21 cellular contexts compared by ENCODE assay signal in the genomic region with DNA sequence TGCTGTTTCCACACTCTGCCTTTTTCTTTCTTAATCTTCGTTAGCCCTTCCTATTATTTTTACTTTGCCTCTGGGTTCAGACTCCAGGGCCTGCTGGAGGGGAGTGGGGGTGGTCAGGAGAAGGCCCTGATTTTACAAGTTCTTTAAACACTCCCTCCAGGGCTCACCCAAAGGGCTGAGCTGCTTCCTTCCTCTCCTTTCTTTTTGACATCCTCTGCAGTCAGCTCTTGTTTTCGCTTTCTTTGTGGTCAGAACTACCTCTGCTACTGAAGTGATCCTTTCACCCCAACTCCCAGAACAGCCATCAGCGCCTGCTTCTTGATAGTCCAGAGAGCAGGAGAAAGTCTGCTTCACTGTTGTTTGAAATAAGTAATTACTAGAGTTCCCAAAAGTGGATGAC.
DNase-seq lines count a peak whose midpoint lies in the region; ATAC-seq and TF ChIP-seq lines count a peak whose summit lies in the region.
"Had no signal": no experiment of that assay in that cellular context is flagged by ENCODE, and none has a peak within 500 bp of the region (broad histone marks: within the 10 kb centered on the region; RNA-seq: fewer than 3 reads in every experiment).

No MANE protein-coding gene starts in this region.

- H4K91ac ChIP-seq in H9 (ENCODE audit: insufficient read length, low read depth, low read length) = no peak overlapping the region

- H4K20me1 ChIP-seq in BLaER1 = no peaks in the 10 kb centered on the region
- no peaks in the 10 kb centered on the region for H4K20me1 ChIP-seq in H9 (ENCODE audit: control insufficient read depth, insufficient read depth, insufficient read length)
- H4K20me1 ChIP-seq in OCI-LY7 (ENCODE audit: insufficient read depth, low read length) = no peaks in the 10 kb centered on the region

- H3K9ac ChIP-seq in BLaER1 (no peak overlapping the region), H9 (ENCODE audit: extremely low read depth, insufficient read length, low read length) (no peak overlapping the region)

- H3K14ac ChIP-seq in H9 (ENCODE audit: insufficient read depth, low read length) = no peak overlapping the region; the same call in 1 of the 2 replicates

- no peaks in the 10 kb centered on the region for H3K9me3 Mint-ChIP-seq in H9
- H3K9me3 Mint-ChIP-seq: activated CD4-positive, alpha-beta T cell treated with anti-CD3 and anti-CD28 coated beads, Interleukin-2, amount 10 ng/mL, durations not matched to agents 7 days and 5 days had no signal

- no peak overlapping the region for H4K8ac ChIP-seq in H9 (replicated peaks; ENCODE audit: insufficient read length, low read depth, low read length)

- H3K36me3 Mint-ChIP-seq in H9 (ENCODE audit: insufficient read depth in 1 of 3, low read depth in 3 of 3) = no peaks in the 10 kb centered on the region

- H3K4me3 ChIP-seq in BLaER1 = no peak overlapping the region
- H3K4me3 ChIP-seq in OCI-LY7 (ENCODE audit: low read depth, low read length, poor library complexity, severe bottlenecking) = no peak overlapping the region
- H3K4me3 ChIP-seq in heart right ventricle = no peak overlapping the region
- H3K4me3 ChIP-seq: cardiac muscle cell, hepatocyte, SJCRH30, uterus had no signal

- H2BK5ac ChIP-seq in H9 (ENCODE audit: insufficient read length, low read length) = no peak overlapping the region

- H2BK15ac ChIP-seq in H9 (ENCODE audit: low read depth, low read length) = no peak overlapping the region

- H3K23ac ChIP-seq in H9 (ENCODE audit: insufficient read length, low read depth, low read length) = no peak overlapping the region

- H3K4ac ChIP-seq in H9 (ENCODE audit: low read depth, low read length) = no peak overlapping the region

- intact Hi-C loops in OCI-LY7 (cut with micrococcal nuclease; ENCODE audit: unreplicated experiment) = no loop called here
- intact Hi-C loops in heart right ventricle (cut with DNase I) = no loop called here

- H3K4me2 ChIP-seq in BLaER1 (peak overlapping the region; percentile 56), H9 (ENCODE audit: insufficient read depth, insufficient read length, low read length) (no peak overlapping the region), OCI-LY7 (ENCODE audit: low read length) (no peak overlapping the region)
- H3K4me2 ChIP-seq: hepatocyte had no signal

- POLR2A ChIA-PET in OCI-LY7 (lab: Charles Lee) = no interaction called here

- DNase-seq in H9 = no peak
- no peak for DNase-seq in erythroblast (lab: John Stamatoyannopoulos, UW)
- no peak for DNase-seq in OCI-LY7 (ENCODE audit: low spot score)
- DNase-seq in heart right ventricle = no peak
- DNase-seq: activated CD4-positive, alpha-beta T cell treated with anti-CD3 and anti-CD28 coated beads, Interleukin-2, amount 10 ng/mL, durations not matched to agents 7 days and 5 days; DND-41; kidney; mesendoderm; MV-4-11; NCI-H2029 treated with DMSO at 0.1 percent for 48 hours; NCI-H524; PC-3; SJCRH30; T1000; uterus had no signal

- no peak overlapping the region for H3T11ph ChIP-seq in H9 (ENCODE audit: low read length)

- TF ChIP-seq CTCF in H9 (conservative IDR thresholded peaks at IDR 0.05) (no peak), OCI-LY7 (conservative IDR thresholded peaks at IDR 0.05; ENCODE audit: low read length) (no peak), heart right ventricle (IDR thresholded peaks at IDR 0.05) (no peak)

- no peak overlapping the region for H3K27ac Mint-ChIP-seq in H9
- H3K27ac Mint-ChIP-seq: activated CD4-positive, alpha-beta T cell treated with anti-CD3 and anti-CD28 coated beads, Interleukin-2, amount 10 ng/mL, durations not matched to agents 7 days and 5 days had no signal

- no peak overlapping the region for H4K5ac ChIP-seq in H9 (ENCODE audit: insufficient read length, low read depth, low read length)

- TF ChIP-seq POLR2A in erythroblast (IDR thresholded peaks at IDR 0.05; ENCODE audit: low read length) = no peak

- no peak overlapping the region for H2BK12ac ChIP-seq in H9 (ENCODE audit: insufficient read length, low read depth, low read length)

- H3K36me3 ChIP-seq in BLaER1 (no peaks in the 10 kb centered on the region), OCI-LY7 (ENCODE audit: insufficient read depth, low read length) (no peaks in the 10 kb centered on the region), heart right ventricle (no peaks in the 10 kb centered on the region)
- H3K36me3 ChIP-seq: cardiac muscle cell, SJCRH30, uterus had no signal

- H3K4me3 Mint-ChIP-seq in H9 = no peak overlapping the region
- H3K4me3 Mint-ChIP-seq: activated CD4-positive, alpha-beta T cell treated with anti-CD3 and anti-CD28 coated beads, Interleukin-2, amount 10 ng/mL, durations not matched to agents 7 days and 5 days had no signal

- H2BK120ac ChIP-seq in H9 (ENCODE audit: low read depth, low read length, poor library complexity, severe bottlenecking) = no peak overlapping the region

- WGBS in H9 (ENCODE audit: extremely low coverage, insufficient read length, low lambda C conversion rate) = no CpG with 5 or more reads among the region's 3 CpGs
- WGBS in heart right ventricle, 2 donors = 62 to 67% methylated on average over 3 of the region's 3 CpGs

- ATAC-seq in GM19035 (IDR thresholded peaks at IDR 0.05; ENCODE audit: unreplicated experiment) = peak; percentile 60
- ATAC-seq in HG03521 (IDR thresholded peaks at IDR 0.05; ENCODE audit: unreplicated experiment) = peak; percentile 75
- ATAC-seq in HG02938 (IDR thresholded peaks at IDR 0.05; ENCODE audit: unreplicated experiment) = no peak
- ATAC-seq in heart right ventricle = no peak
- ATAC-seq: PC-3 had no signal

- H3K4me1 ChIP-seq in BLaER1 (peaks cover 20% of the 10 kb centered on the region), H9 (ENCODE audit: insufficient read depth, low read length) (no peaks in the 10 kb centered on the region; the same call in 1 of the 2 replicates), OCI-LY7 (ENCODE audit: insufficient read depth, low read length, poor library complexity, severe bottlenecking) (no peaks in the 10 kb centered on the region), heart right ventricle (no peaks in the 10 kb centered on the region)
- H3K4me1 ChIP-seq: SJCRH30, uterus had no signal

- H3K27ac ChIP-seq in BLaER1 = no peak overlapping the region
- no peak overlapping the region for H3K27ac ChIP-seq in H9 (ENCODE audit: insufficient read length, low read depth, low read length)
- no peak overlapping the region for H3K27ac ChIP-seq in OCI-LY7 (ENCODE audit: low read depth, low read length, poor library complexity, severe bottlenecking)
- no peak overlapping the region for H3K27ac ChIP-seq in heart right ventricle
- H3K27ac ChIP-seq: cardiac muscle cell, hepatocyte, SJCRH30, uterus had no signal

- H3K79me2 ChIP-seq in H9 (ENCODE audit: insufficient read depth, low read length) (no peaks in the 10 kb centered on the region), OCI-LY7 (ENCODE audit: insufficient read depth, low read depth, low read length) (no peaks in the 10 kb centered on the region)
- H3K79me2 ChIP-seq: hepatocyte had no signal

- H2AFZ ChIP-seq in H9 (ENCODE audit: low read length) = peak overlapping the region; percentile 45
- H2AFZ ChIP-seq in OCI-LY7 (ENCODE audit: low read length) = no peak overlapping the region
- H2AFZ ChIP-seq: hepatocyte had no signal

- H3K9me3 ChIP-seq in BLaER1 (no peaks in the 10 kb centered on the region), H9 (ENCODE audit: control insufficient read depth, low read depth, low read length) (no peaks in the 10 kb centered on the region), OCI-LY7 (ENCODE audit: low read length) (no peaks in the 10 kb centered on the region), heart right ventricle (no peaks in the 10 kb centered on the region)
- H3K9me3 ChIP-seq: SJCRH30, uterus had no signal

- H2BK20ac ChIP-seq in H9 (ENCODE audit: low read depth, low read length, poor library complexity, severe bottlenecking) = no peak overlapping the region

- no peak overlapping the region for H2AK5ac ChIP-seq in H9 (ENCODE audit: insufficient read length, low read length)

- H3K27me3 Mint-ChIP-seq in H9 (ENCODE audit: low read depth) = no peaks in the 10 kb centered on the region; the same call in none of the 2 replicates
- H3K27me3 Mint-ChIP-seq: activated CD4-positive, alpha-beta T cell treated with anti-CD3 and anti-CD28 coated beads, Interleukin-2, amount 10 ng/mL, durations not matched to agents 7 days and 5 days had no signal

- no peak overlapping the region for H3K56ac ChIP-seq in H9 (ENCODE audit: insufficient read length, low read depth, low read length)

- H3K9me2 ChIP-seq in OCI-LY7 (ENCODE audit: insufficient read depth, low read length) = no peaks in the 10 kb centered on the region

- no peaks in the 10 kb centered on the region for H3K27me3 ChIP-seq in BLaER1
- H3K27me3 ChIP-seq in H9 (ENCODE audit: insufficient read depth, low read length) = no peaks in the 10 kb centered on the region
- peaks cover 0 to 13% (median 0%) of the 10 kb centered on the region in 7 donors for H3K27me3 ChIP-seq in heart right ventricle
- H3K27me3 ChIP-seq: cardiac muscle cell, hepatocyte, SJCRH30, uterus had no signal

- CTCF ChIA-PET in OCI-LY7 (lab: Charles Lee; ENCODE audit: unreplicated experiment) = no interaction called here

- BruUV-seq in OCI-LY7 (replicated peaks; lab: Mats Ljungman, UMichigan) = no TSS peak

- no peaks in the 10 kb centered on the region for H3K79me1 ChIP-seq in H9 (ENCODE audit: insufficient read depth, low read depth, low read length, poor library complexity, severe bottlenecking)

- no peak overlapping the region for H3K18ac ChIP-seq in H9 (ENCODE audit: insufficient read length, low read depth, low read length)

- peaks cover 13 to 19% of the 10 kb centered on the region in 2 experiments for H3K4me1 Mint-ChIP-seq in H9

- no peaks in the 10 kb centered on the region for H3K23me2 ChIP-seq in H9 (ENCODE audit: insufficient read length, low read depth, low read length, poor library complexity, severe bottlenecking)

Comparison
In these comparisons a context has a peak if more than half of its experiments do, and no peak if none do; other contexts are left out.
1. ATAC-seq: peak in GM19035 (single experiment) and HG03521 (single experiment); none in HG02938 (single experiment) and heart right ventricle (0 of 8).